Comparison of ENCODE assay signal across 25 cellular contexts in genomic region chr10:72265925-72266865, GRCh38. TPM values are rescaled to one million over a fixed set of nuclear protein-coding genes. Genes with fewer than 3 reads are reported as not detected.
DNase-seq lines count a peak whose midpoint lies in the region; ATAC-seq, FAIRE-seq and TF ChIP-seq lines count a peak whose summit lies in the region.
"Had no signal": no experiment of that assay in that cellular context is flagged by ENCODE, and none has a peak within 500 bp of the region (broad histone marks: within the 10 kb centered on the region; RNA-seq: fewer than 3 reads in every experiment).

No MANE protein-coding gene starts in this region.

- H3K4me3 Mint-ChIP-seq in activated CD4-positive, alpha-beta T cell treated with anti-CD3 and anti-CD28 coated beads for 36 hours = no peak overlapping the region
- H3K4me3 Mint-ChIP-seq: activated CD4-positive, alpha-beta T cell treated with anti-CD3 and anti-CD28 coated beads, Interleukin-2, amount 10 ng/mL, durations not matched to agents 24 days and 14 days; nephron progenitor cell; stimulated activated naive CD8-positive, alpha-beta T cell treated with anti-CD3 and anti-CD28 coated beads, Interleukin-15, amount 100 ng/mL, for 72 hours; T-cell; type B pancreatic cell had no signal

- no peak overlapping the region for H3K4me2 ChIP-seq in IMR-90 (ENCODE audit: low read depth, low read length)
- H3K4me2 ChIP-seq in H1 (ENCODE audit: insufficient read depth in 1 of 2, low read depth in 2 of 2, low read length in 2 of 2) = no peak overlapping the region
- no peak overlapping the region for H3K4me2 ChIP-seq in trophoblast cell (ENCODE audit: low read length)

- H3K56ac ChIP-seq in IMR-90 (ENCODE audit: extremely low read depth, insufficient read depth, low read length) (no peak overlapping the region), H1 (replicated peaks; ENCODE audit: insufficient read length, low read depth, low read length) (no peak overlapping the region)

- in situ Hi-C loops in IMR-90 (cut with MboI; ENCODE audit: low sequenced_read_pairs) = no loop called here

- intact Hi-C loops in activated CD4-positive, alpha-beta T cell treated with anti-CD3 and anti-CD28 coated beads for 36 hours (cut with DNase I, micrococcal nuclease) = no loop called here
- intact Hi-C loops in IMR-90 (cut with micrococcal nuclease) = no loop called here

- H2BK5ac ChIP-seq in IMR-90 (ENCODE audit: low read depth, low read length, poor library complexity, severe bottlenecking) = no peak overlapping the region
- H2BK5ac ChIP-seq in H1 (ENCODE audit: low read depth, low read length) = peak overlapping the region; percentile 62
- H2BK5ac ChIP-seq in trophoblast cell (ENCODE audit: low read depth, low read length, poor library complexity) = peak overlapping the region; percentile 32

- no peaks in the 10 kb centered on the region for H3K36me3 Mint-ChIP-seq in activated CD4-positive, alpha-beta T cell treated with anti-CD3 and anti-CD28 coated beads for 36 hours (ENCODE audit: low read depth)
- H3K36me3 Mint-ChIP-seq: T-cell, type B pancreatic cell had no signal

- H3K4me1 ChIP-seq in IMR-90 (ENCODE audit: control insufficient read depth, insufficient read depth, low read length) (peaks cover 8% of the 10 kb centered on the region), H1 (replicated peaks in 1 of 4; ENCODE audit: control insufficient read depth in 3 of 4, insufficient read depth in 4 of 4, low read length in 3 of 4) (peaks cover 8 to 31% (median 18%) of the 10 kb centered on the region in 4 experiments), trophoblast cell (ENCODE audit: control insufficient read depth in 1 of 2, insufficient read depth in 2 of 2, low read length in 2 of 2) (peaks cover 22 to 25% of the 10 kb centered on the region in 2 experiments)

- peak overlapping the region; percentile 19 for H3K27ac Mint-ChIP-seq in activated CD4-positive, alpha-beta T cell treated with anti-CD3 and anti-CD28 coated beads for 36 hours
- H3K27ac Mint-ChIP-seq: activated CD4-positive, alpha-beta T cell treated with anti-CD3 and anti-CD28 coated beads, Interleukin-2, amount 10 ng/mL, durations not matched to agents 24 days and 14 days; activated T-helper 2 cell treated with anti-CD3 and anti-CD28 coated beads, Interferon-gamma antibody, Interleukin-2, Interleukin-4, amounts not matched to agents 10 μg/mL and 5 μg/mL and 100 μg/mL, durations not matched to agents 14 hours and 24 hours and 36 hours; type B pancreatic cell had no signal

- dilution Hi-C loops in IMR-90 (cut with HindIII; ENCODE audit: low sequenced_read_pairs, unreplicated experiment) = no loop called here

- H3K9me3 Mint-ChIP-seq in activated CD4-positive, alpha-beta T cell treated with anti-CD3 and anti-CD28 coated beads for 36 hours (ENCODE audit: low read depth) = no peaks in the 10 kb centered on the region
- H3K9me3 Mint-ChIP-seq: activated CD4-positive, alpha-beta T cell treated with anti-CD3 and anti-CD28 coated beads, Interleukin-2, amount 10 ng/mL, durations not matched to agents 24 days and 14 days; activated T-helper 2 cell treated with anti-CD3 and anti-CD28 coated beads, Interferon-gamma antibody, Interleukin-2, Interleukin-4, amounts not matched to agents 10 μg/mL and 5 μg/mL and 100 μg/mL, durations not matched to agents 14 hours and 24 hours and 36 hours; nephron progenitor cell; stimulated activated naive CD8-positive, alpha-beta T cell treated with anti-CD3 and anti-CD28 coated beads, Interleukin-15, amount 100 ng/mL, for 72 hours; T-cell; type B pancreatic cell had no signal

- TF ChIP-seq CTCF in IMR-90 (conservative IDR thresholded peaks at IDR 0.05; ENCODE audit: low read depth, low read length) = no peak
- TF ChIP-seq CTCF in H1 (IDR thresholded peaks at IDR 0.05; ENCODE audit: control extremely low read depth in 1 of 3, insufficient read depth in 1 of 3, low read depth in 1 of 3, low read length in 3 of 3) = no peak

- no peak overlapping the region for H4K12ac ChIP-seq in trophoblast cell (ENCODE audit: low read depth, low read length)

- no peak overlapping the region for H2AK9ac ChIP-seq in IMR-90 (replicated peaks; ENCODE audit: low read depth, low read length, poor library complexity)

- H3K36me3 ChIP-seq in IMR-90 (ENCODE audit: control insufficient read depth, insufficient read depth, low read length) = no peaks in the 10 kb centered on the region
- H3K36me3 ChIP-seq in H1 (ENCODE audit: control insufficient read depth in 2 of 4, insufficient read depth in 4 of 4, low read length in 3 of 4) = no peaks in the 10 kb centered on the region
- no peaks in the 10 kb centered on the region for H3K36me3 ChIP-seq in trophoblast cell (ENCODE audit: control insufficient read depth in 1 of 2, insufficient read depth in 2 of 2, low read length in 2 of 2)
- H3K36me3 ChIP-seq: BE2C had no signal

- H3K9me1 ChIP-seq in IMR-90 (ENCODE audit: insufficient read depth, low read length) = peaks cover 16% of the 10 kb centered on the region

- H3K18ac ChIP-seq in IMR-90 (ENCODE audit: low read depth, low read length) = no peak overlapping the region
- peak overlapping the region; percentile 84 for H3K18ac ChIP-seq in H1 (ENCODE audit: extremely low read depth, low read length)
- peak overlapping the region; percentile 12 for H3K18ac ChIP-seq in trophoblast cell (ENCODE audit: low read length)

- 0 out of 2 replicates have a peak, but pooled peaks cover 3% of the 10 kb centered on the region for H3K23me2 ChIP-seq in H1 (ENCODE audit: low read depth, low read length)

- H3K27ac ChIP-seq in IMR-90 (ENCODE audit: insufficient read depth, low read length) (no peak overlapping the region), H1 (ENCODE audit: low read depth, low read length) (no peak overlapping the region; the same call in 1 of the 2 replicates), trophoblast cell (ENCODE audit: low read depth, low read length) (peak overlapping the region; percentile 68)
- H3K27ac ChIP-seq: 22Rv1, coronary artery had no signal

- no peaks in the 10 kb centered on the region for H3K79me1 ChIP-seq in IMR-90 (ENCODE audit: low read depth in 1 of 2, low read length in 2 of 2)
- H3K79me1 ChIP-seq in H1 (ENCODE audit: low read depth, low read length) = no peaks in the 10 kb centered on the region
- H3K79me1 ChIP-seq in trophoblast cell (ENCODE audit: low read length) = peaks cover 19% of the 10 kb centered on the region

- peak overlapping the region; percentile 36; the same call in 1 of the 2 replicates for H2BK20ac ChIP-seq in IMR-90 (ENCODE audit: low read depth, low read length)
- H2BK20ac ChIP-seq in H1 (ENCODE audit: low read length) = peak overlapping the region; percentile 87

- TF ChIP-seq POLR2A in IMR-90 (IDR thresholded peaks at IDR 0.05; ENCODE audit: low read depth, low read length) (no peak), H1 (IDR thresholded peaks at IDR 0.05; ENCODE audit: control extremely low read depth in 1 of 2, low read depth in 2 of 2, low read length in 2 of 2) (no peak)

- H3K9ac ChIP-seq in IMR-90 (ENCODE audit: low read depth, low read length) (no peak overlapping the region), H1 (replicated peaks in 1 of 4; ENCODE audit: extremely low read depth in 1 of 4, low read depth in 3 of 4, low read length in 3 of 4) (no peak overlapping the region), trophoblast cell (ENCODE audit: low read length) (peak overlapping the region; percentile 20)

- no peak for TF ChIP-seq EP300 in H1 (IDR thresholded peaks at IDR 0.05; ENCODE audit: borderline replicate concordance in 1 of 2, low read depth in 2 of 2, low read length in 2 of 2)

- no peak for DNase-seq in activated CD4-positive, alpha-beta T cell treated with anti-CD3 and anti-CD28 coated beads for 36 hours
- no peak for DNase-seq in activated CD4-positive, alpha-beta T cell treated with anti-CD3 and anti-CD28 coated beads, Interleukin-2, amount 50 U/mL, for 4 hours
- DNase-seq in IMR-90 (no peak), H1 (ENCODE audit: low read depth in 1 of 2, low spot score in 2 of 2) (no peak), trophoblast cell (no peak)
- DNase-seq: activated CD4-positive, alpha-beta T cell treated with anti-CD3 and anti-CD28 coated beads, Interleukin-2, amount 10 ng/mL, durations not matched to agents 24 days and 14 days; activated CD8-positive, alpha-beta memory T cell treated with anti-CD3 and anti-CD28 coated beads, Interleukin-2, amount 50 U/mL, for 4 hours; BE2C; left colon; NCI-H1092 treated with DMSO at 0.1 percent for 48 hours; NCI-H2107; NCI-H510A; nephron progenitor cell; stimulated activated CD4-positive, alpha-beta T cell treated with anti-CD3 and anti-CD28 coated beads, Interleukin-4, amount 100 ng/mL, for 24 hours; stimulated activated naive CD8-positive, alpha-beta T cell treated with anti-CD3 and anti-CD28 coated beads, Interleukin-15, amount 100 ng/mL, for 72 hours; T-cell had no signal

- ATAC-seq in activated CD4-positive, alpha-beta T cell treated with anti-CD3 and anti-CD28 coated beads for 36 hours = no peak
- ATAC-seq in IMR-90 (ENCODE audit: low read depth) = no peak
- no peak for ATAC-seq in GM19395 (IDR thresholded peaks at IDR 0.05; ENCODE audit: unreplicated experiment)
- no peak for ATAC-seq in GM21447 (IDR thresholded peaks at IDR 0.05; ENCODE audit: unreplicated experiment)
- ATAC-seq in HG03442 (IDR thresholded peaks at IDR 0.05; ENCODE audit: unreplicated experiment) = no peak
- ATAC-seq: left colon; stimulated activated naive CD8-positive, alpha-beta T cell treated with anti-CD3 and anti-CD28 coated beads, Interleukin-15, amount 100 ng/mL, for 72 hours; T-cell had no signal

- no peak overlapping the region for H3K14ac ChIP-seq in IMR-90 (replicated peaks; ENCODE audit: low read depth, low read length)
- H3K14ac ChIP-seq in H1 (ENCODE audit: insufficient read length) = no peak overlapping the region
- peak overlapping the region; percentile 9 for H3K14ac ChIP-seq in trophoblast cell (ENCODE audit: low read length)

- H2BK120ac ChIP-seq in IMR-90 (ENCODE audit: low read depth, low read length) (peak overlapping the region; percentile 41), H1 (replicated peaks; ENCODE audit: low read depth, low read length) (no peak overlapping the region), trophoblast cell (ENCODE audit: insufficient read depth, low read length, poor library complexity) (peak overlapping the region; percentile 50)

- H4K5ac ChIP-seq in IMR-90 (ENCODE audit: low read depth, low read length) (no peak overlapping the region), H1 (ENCODE audit: insufficient read length, low read depth, low read length) (peak overlapping the region; percentile 45)

- H3K27me3 ChIP-seq in IMR-90 (ENCODE audit: control insufficient read depth, insufficient read depth, low read length) (no peaks in the 10 kb centered on the region), H1 (replicated peaks in 1 of 4; ENCODE audit: control insufficient read depth in 3 of 4, extremely low read depth in 1 of 4, insufficient read depth in 3 of 4, low read length in 3 of 4) (no peaks in the 10 kb centered on the region), trophoblast cell (ENCODE audit: insufficient read depth, low read length) (no peaks in the 10 kb centered on the region)
- H3K27me3 ChIP-seq: BE2C had no signal

- H3K4ac ChIP-seq in IMR-90 (ENCODE audit: low read depth, low read length) (peak overlapping the region; percentile 47; the same call in 1 of the 2 replicates), H1 (replicated peaks; ENCODE audit: insufficient read length, low read depth, low read length) (no peak overlapping the region), trophoblast cell (ENCODE audit: low read depth, low read length) (no peak overlapping the region)

- CTCF ChIA-PET in activated CD4-positive, alpha-beta T cell treated with anti-CD3 and anti-CD28 coated beads for 36 hours (lab: Charles Lee) = interaction anchor here (0.7 to 1.1 kb wide), 3 partner anchors 9 to 149 kb away, joined by 3 to 4 read pairs (median 4); no protein-coding TSS in a partner anchor
- CTCF ChIA-PET in IMR-90 (lab: Yijun Ruan, JAX) = no interaction called here
- CTCF ChIA-PET in H1 (lab: Charles Lee; ENCODE audit: partially characterized antibody) = interaction anchor here (0.6 to 4.8 kb wide), 11 partner anchors 10 to 1887 kb away, joined by 3 to 34 read pairs (median 3); partner anchors contain the start of gene DDIT4

- POLR2A ChIA-PET in activated CD4-positive, alpha-beta T cell treated with anti-CD3 and anti-CD28 coated beads for 36 hours (lab: Charles Lee) = no interaction called here
- POLR2A ChIA-PET in IMR-90 (lab: Charles Lee; ENCODE audit: unreplicated experiment) = no interaction called here
- POLR2A ChIA-PET in H1 (lab: Charles Lee; ENCODE audit: partially characterized antibody) = interaction anchor here (1.0 to 24.2 kb wide), 11 partner anchors 10 to 176 kb away, joined by 3 to 673 read pairs (median 6); partner anchors contain the start of gene DDIT4

- BruUV-seq in IMR-90 (replicated peaks; lab: Mats Ljungman, UMichigan) = no TSS peak

- H3K79me2 ChIP-seq in H1 (ENCODE audit: control insufficient read depth in 1 of 2, insufficient read depth in 2 of 2, low read length in 2 of 2) = no peaks in the 10 kb centered on the region
- peaks cover 2% of the 10 kb centered on the region for H3K79me2 ChIP-seq in trophoblast cell (ENCODE audit: control insufficient read depth, insufficient read depth, low read length, poor library complexity)

- H3K9me3 ChIP-seq in IMR-90 (ENCODE audit: control insufficient read depth, insufficient read depth, low read length) (no peaks in the 10 kb centered on the region), H1 (ENCODE audit: insufficient read depth in 2 of 2, low read depth in 1 of 2, low read length in 1 of 2) (no peaks in the 10 kb centered on the region), trophoblast cell (ENCODE audit: insufficient read depth, low read depth, low read length) (peaks cover 3% of the 10 kb centered on the region)
- H3K9me3 ChIP-seq: BE2C had no signal

- H2BK12ac ChIP-seq in H1 (ENCODE audit: low read depth, low read length) = peak overlapping the region; percentile 99
- H2BK12ac ChIP-seq in trophoblast cell (ENCODE audit: low read length) = peak overlapping the region; percentile 98

- H3K4me1 Mint-ChIP-seq in activated CD4-positive, alpha-beta T cell treated with anti-CD3 and anti-CD28 coated beads for 36 hours = peaks cover 42% of the 10 kb centered on the region

- H2BK15ac ChIP-seq in IMR-90 (ENCODE audit: low read depth, low read length) (0 out of 3 replicates have a peak overlapping the region, but pooled peaks have one; percentile 56), H1 (ENCODE audit: low read length) (no peak overlapping the region)

- peak overlapping the region; percentile 70 for H2AK5ac ChIP-seq in IMR-90 (ENCODE audit: low read depth, low read length)
- no peak overlapping the region for H2AK5ac ChIP-seq in H1 (ENCODE audit: low read depth, low read length)
- H2AK5ac ChIP-seq in trophoblast cell (ENCODE audit: low read length) = peak overlapping the region; percentile 67

- FAIRE-seq in H1 (lab: Jason Lieb, UNC) = no peak
- FAIRE-seq: D721Med, endometrium had no signal

- no peak for TF ChIP-seq RAD21 in IMR-90 (IDR thresholded peaks at IDR 0.05; ENCODE audit: low read length)
- no peak for TF ChIP-seq RAD21 in H1 (IDR thresholded peaks at IDR 0.05 in 1 of 2, conservative IDR thresholded peaks at IDR 0.05 in 1 of 2; ENCODE audit: low read depth in 2 of 2, low read length in 2 of 2)

- H4K8ac ChIP-seq in IMR-90 (ENCODE audit: low read depth in 2 of 2, low read length in 2 of 2) (no peak overlapping the region), H1 (ENCODE audit: extremely low read depth, insufficient read depth, low read length) (no peak overlapping the region), trophoblast cell (ENCODE audit: low read depth, low read length) (peak overlapping the region; percentile 68)

- H4K20me1 ChIP-seq in IMR-90 (ENCODE audit: insufficient read depth, low read length) (no peaks in the 10 kb centered on the region), H1 (replicated peaks in 1 of 2; ENCODE audit: control insufficient read depth in 1 of 2, insufficient read depth in 2 of 2, low read length in 2 of 2) (no peaks in the 10 kb centered on the region)

- no peak overlapping the region for H2AFZ ChIP-seq in IMR-90 (replicated peaks; ENCODE audit: low read length, poor library complexity)
- H2AFZ ChIP-seq in H1 (ENCODE audit: low read length) = peak overlapping the region; percentile 72
- no peak overlapping the region for H2AFZ ChIP-seq in trophoblast cell (ENCODE audit: insufficient read depth, low read length, poor library complexity)

- H4K91ac ChIP-seq in IMR-90 (ENCODE audit: insufficient read depth, low read depth, low read length) = peak overlapping the region; percentile 60; the same call in 1 of the 2 replicates
- peak overlapping the region; percentile 92 for H4K91ac ChIP-seq in H1 (replicated peaks; ENCODE audit: insufficient read length, low read length)
- peak overlapping the region; percentile 79 for H4K91ac ChIP-seq in trophoblast cell (ENCODE audit: low read depth, low read length)

- H3K4me3 ChIP-seq in IMR-90 (ENCODE audit: insufficient read depth, low read depth, low read length) = no peak overlapping the region
- no peak overlapping the region for H3K4me3 ChIP-seq in H1 (ENCODE audit: extremely low read depth in 1 of 4, insufficient read depth in 2 of 4, low read depth in 3 of 4, low read length in 4 of 4)
- no peak overlapping the region for H3K4me3 ChIP-seq in trophoblast cell (ENCODE audit: low read depth, low read length)
- H3K4me3 ChIP-seq: coronary artery had no signal

- H3K27me3 Mint-ChIP-seq in activated CD4-positive, alpha-beta T cell treated with anti-CD3 and anti-CD28 coated beads for 36 hours = no peaks in the 10 kb centered on the region
- H3K27me3 Mint-ChIP-seq: activated CD4-positive, alpha-beta T cell treated with anti-CD3 and anti-CD28 coated beads, Interleukin-2, amount 10 ng/mL, durations not matched to agents 24 days and 14 days; stimulated activated naive CD8-positive, alpha-beta T cell treated with anti-CD3 and anti-CD28 coated beads, Interleukin-15, amount 100 ng/mL, for 72 hours; T-cell; type B pancreatic cell had no signal

- WGBS in IMR-90 (ENCODE audit: extremely low coverage in 2 of 2, insufficient read length in 1 of 2), 2 experiments = 97% methylated on average over 4 of the region's 11 CpGs; no CpG with 5 or more reads in 1 of the 2 experiments
- WGBS in H1 (ENCODE audit: extremely low coverage in 1 of 2, insufficient coverage in 1 of 2, insufficient read length in 1 of 2, insufficient replicate concordance in 2 of 2, low coverage in 1 of 2, low lambda C conversion rate in 2 of 2, missing lambda C conversion rate in 1 of 2), 2 experiments = 85% methylated on average over 11 of the region's 11 CpGs; no CpG with 5 or more reads in 1 of the 2 experiments
- WGBS in trophoblast cell (ENCODE audit: extremely low coverage, insufficient coverage, insufficient read length) = no CpG with 5 or more reads among the region's 11 CpGs

- H3K23ac ChIP-seq in IMR-90 (ENCODE audit: low read depth, low read length) (no peak overlapping the region; the same call in 1 of the 2 replicates), H1 (ENCODE audit: insufficient read length) (no peak overlapping the region), trophoblast cell (ENCODE audit: low read length) (no peak overlapping the region)

RNA-seq across cellular contexts. Expression of gene DDIT4, which starts 7.5 kb away (rescaled TPM):
- 1,000 to 10,000 TPM in 1 of 2 experiments, 100 to 1,000 TPM in 1; 750 to 1,039 TPM for total RNA-seq in activated CD4-positive, alpha-beta T cell treated with anti-CD3 and anti-CD28 coated beads for 36 hours
- 108 and 110 TPM in 2 replicates for total RNA-seq in IMR-90 (2012; rRNA removed)
- polyA plus RNA-seq in IMR-90 (2012; rRNA removed) (31.0 and 59.6 TPM in 2 replicates), H1 (2011; rRNA removed) (108 and 187 TPM in 2 replicates)
- polyA plus RNA-seq in IMR-90 (2012; cell fraction: cytosol; rRNA removed) = 38.8 and 80.6 TPM in 2 replicates
- polyA plus RNA-seq in IMR-90 (2012; cell fraction: nucleus; rRNA removed; ENCODE audit: low replicate concordance) = 80.3 and 93.3 TPM in 2 replicates
- 42.1 and 47.4 TPM in 2 replicates for total RNA-seq in H1 (2021; fragmentation: NEBNext Ultra II Directional; extraction: Animal tissue kit (Norgen Biotek cat#: 25700))
- polyA plus RNA-seq in H1 (2011; cell fraction: cytosol; rRNA removed) = 146 TPM
- polyA plus RNA-seq in H1 (2011; cell fraction: nucleus; rRNA removed) = 143 TPM
- polyA plus RNA-seq in H1 (2012, experiment 1 of 2) = 55.0 to 142 TPM (median 113 TPM) in 4 replicates
- 62.5 TPM for polyA plus RNA-seq in H1 (2012, experiment 2 of 2)
- polyA plus RNA-seq in H1 (2013, experiment 1 of 2) = 18.5 TPM
- 19.9 TPM for polyA plus RNA-seq in H1 (2013, experiment 2 of 2)
- polyA minus RNA-seq in H1 (2011; rRNA and poly(A)+ RNA removed) = 63.3 and 82.3 TPM in 2 replicates
- polyA minus RNA-seq in H1 (2011; cell fraction: cytosol; rRNA and poly(A)+ RNA removed) = 113 TPM
- polyA minus RNA-seq in H1 (2011; cell fraction: nucleus; rRNA and poly(A)+ RNA removed) = 186 TPM
- 175 and 178 TPM in 2 replicates for polyA plus RNA-seq in trophoblast cell (2013)

RNA-seq across cellular contexts. Expression of gene ASCC1, which starts 50.1 kb away (rescaled TPM):
- 10 to 100 TPM; 67.8 to 68.9 TPM for total RNA-seq in activated CD4-positive, alpha-beta T cell treated with anti-CD3 and anti-CD28 coated beads for 36 hours
- 21.0 and 21.9 TPM in 2 replicates for total RNA-seq in IMR-90 (2012; rRNA removed)
- polyA plus RNA-seq in IMR-90 (2012; rRNA removed) = 12.3 and 15.9 TPM in 2 replicates
- polyA plus RNA-seq in IMR-90 (2012; cell fraction: cytosol; rRNA removed) = 5.2 and 5.6 TPM in 2 replicates
- 1.5 and 9.0 TPM in 2 replicates for polyA plus RNA-seq in IMR-90 (2012; cell fraction: nucleus; rRNA removed; ENCODE audit: low replicate concordance)
- 30.2 and 35.8 TPM in 2 replicates for total RNA-seq in H1 (2021; fragmentation: NEBNext Ultra II Directional; extraction: Animal tissue kit (Norgen Biotek cat#: 25700))
- 13.7 and 25.6 TPM in 2 replicates for polyA plus RNA-seq in H1 (2011; rRNA removed)
- polyA plus RNA-seq in H1 (2011; cell fraction: cytosol; rRNA removed) = 21.2 TPM
- polyA plus RNA-seq in H1 (2011; cell fraction: nucleus; rRNA removed) = 8.3 TPM
- 27.9 to 42.2 TPM (median 30.6 TPM) in 4 replicates for polyA plus RNA-seq in H1 (2012, experiment 1 of 2)
- 4.2 TPM for polyA plus RNA-seq in H1 (2012, experiment 2 of 2)
- 31.2 TPM for polyA plus RNA-seq in H1 (2013, experiment 1 of 2)
- polyA plus RNA-seq in H1 (2013, experiment 2 of 2) = 32.0 TPM
- polyA minus RNA-seq in H1 (2011; rRNA and poly(A)+ RNA removed) = 28.0 and 35.9 TPM in 2 replicates
- polyA minus RNA-seq in H1 (2011; cell fraction: cytosol; rRNA and poly(A)+ RNA removed) = 22.5 TPM
- polyA minus RNA-seq in H1 (2011; cell fraction: nucleus; rRNA and poly(A)+ RNA removed) = 27.0 TPM
- 33.6 and 35.4 TPM in 2 replicates for polyA plus RNA-seq in trophoblast cell (2013)

RNA-seq across cellular contexts. Expression of gene ANAPC16, which starts 50.4 kb away (rescaled TPM):
- total RNA-seq in activated CD4-positive, alpha-beta T cell treated with anti-CD3 and anti-CD28 coated beads for 36 hours = 100 to 1,000 TPM in 1 of 2 experiments, 10 to 100 TPM in 1; 90.2 to 123 TPM
- total RNA-seq in IMR-90 (2012; rRNA removed) = 26.3 and 35.3 TPM in 2 replicates
- polyA plus RNA-seq in IMR-90 (2012; rRNA removed) (17.4 and 25.2 TPM in 2 replicates), H1 (2011; rRNA removed) (33.6 and 53.1 TPM in 2 replicates)
- 11.2 and 14.4 TPM in 2 replicates for polyA plus RNA-seq in IMR-90 (2012; cell fraction: cytosol; rRNA removed)
- polyA plus RNA-seq in IMR-90 (2012; cell fraction: nucleus; rRNA removed; ENCODE audit: low replicate concordance) = 4.8 and 19.4 TPM in 2 replicates
- 56.2 and 57.4 TPM in 2 replicates for total RNA-seq in H1 (2021; fragmentation: NEBNext Ultra II Directional; extraction: Animal tissue kit (Norgen Biotek cat#: 25700))
- polyA plus RNA-seq in H1 (2011; cell fraction: cytosol; rRNA removed) = 68.5 TPM
- polyA plus RNA-seq in H1 (2011; cell fraction: nucleus; rRNA removed) = 24.3 TPM
- polyA plus RNA-seq in H1 (2012, experiment 1 of 2) = 51.6 to 58.4 TPM (median 55.8 TPM) in 4 replicates
- polyA plus RNA-seq in H1 (2012, experiment 2 of 2) = 12.7 TPM
- 43.7 TPM for polyA plus RNA-seq in H1 (2013, experiment 1 of 2)
- polyA plus RNA-seq in H1 (2013, experiment 2 of 2) = 47.2 TPM
- 18.3 and 23.7 TPM in 2 replicates for polyA minus RNA-seq in H1 (2011; rRNA and poly(A)+ RNA removed)
- polyA minus RNA-seq in H1 (2011; cell fraction: cytosol; rRNA and poly(A)+ RNA removed) = 13.5 TPM
- polyA minus RNA-seq in H1 (2011; cell fraction: nucleus; rRNA and poly(A)+ RNA removed) = 11.6 TPM
- polyA plus RNA-seq in trophoblast cell (2013) = 51.1 and 52.7 TPM in 2 replicates
